In genomic region chrX:41302293-41302868, GRCh38 we compare ENCODE assay signal across 18 cellular contexts. TPM values are rescaled to one million over a fixed set of nuclear protein-coding genes. Genes with fewer than 3 reads are reported as not detected.
A peak's percentile ranks its signal among the peaks of the same experiment; 100 is the strongest.
DNase-seq lines count a peak whose midpoint lies in the region; ATAC-seq and TF ChIP-seq lines count a peak whose summit lies in the region.
"Had no signal": no experiment of that assay in that cellular context is flagged by ENCODE, and none has a peak within 500 bp of the region (broad histone marks: within the 10 kb centered on the region; RNA-seq: fewer than 3 reads in every experiment).

No MANE protein-coding gene starts in this region.

- H3K9me3 ChIP-seq in PC-9 (ENCODE audit: insufficient read depth, low read depth), result no peaks in the 10 kb centered on the region
- H3K9me3 ChIP-seq: BE2C had no signal

- CTCF ChIA-PET in PC-9 (lab: Charles Lee), result interaction anchor here (0.5 kb wide), 1 partner anchor 125 kb away, joined by 12 read pairs; no protein-coding TSS in a partner anchor

- no peak for TF ChIP-seq CTCF in CD14-positive monocyte (IDR thresholded peaks at IDR 0.05)
- no peak for TF ChIP-seq CTCF in GM20000 (IDR thresholded peaks at IDR 0.05; ENCODE audit: extremely low read depth, missing control alignments)
- no peak for TF ChIP-seq CTCF in PC-9 (conservative IDR thresholded peaks at IDR 0.05)

- H3K27me3 Mint-ChIP-seq in CD14-positive monocyte (ENCODE audit: low read depth in 3 of 3), result peaks cover 0 to 32% (median 1%) of the 10 kb centered on the region in 3 donors
- H3K27me3 Mint-ChIP-seq: activated naive CD4-positive, alpha-beta T cell treated with anti-CD3 and anti-CD28 coated beads, Interleukin-2, amount 50 U/mL, for 24 hours had no signal

- H3K4me3 Mint-ChIP-seq in CD14-positive monocyte, result peak overlapping the region in 1 of 2 donors; percentile 21
- H3K4me3 Mint-ChIP-seq: activated naive CD4-positive, alpha-beta T cell treated with anti-CD3 and anti-CD28 coated beads, Interleukin-2, amount 50 U/mL, for 24 hours; GM23338; neural crest cell had no signal

- in situ Hi-C loops in G401 (cut with HindIII; ENCODE audit: low sequenced_read_pairs), result no loop called here

- DNase-seq in CD14-positive monocyte (ENCODE audit: low spot score) (no peak), GM20000 (ENCODE audit: low spot score) (peak; percentile 16), PC-9 (peak; percentile 60 to 75), iris pigment epithelial cell (ENCODE audit: low read depth) (peak; percentile 20), NCI-H1930 (lab: John Stamatoyannopoulos, UW) (no peak), cerebellar cortex (ENCODE audit: low spot score) (no peak), G401 (ENCODE audit: low spot score) (no peak)
- DNase-seq: activated CD4-positive, CD25-positive, alpha-beta regulatory T cell; activated CD8-positive, alpha-beta memory T cell treated with anti-CD3 and anti-CD28 coated beads, Interleukin-2, amount 50 U/mL, for 48 hours; BE2C; Kasumi-1; stimulated activated naive CD4-positive, alpha-beta T cell treated with Interleukin-2 at 50 U/mL for 16 hours had no signal

- intact Hi-C loops in CD14-positive monocyte (cut with micrococcal nuclease), result no loop called here
- intact Hi-C loops in PC-9 (cut with micrococcal nuclease; ENCODE audit: unreplicated experiment), result no loop called here

- no peaks in the 10 kb centered on the region for H3K9me3 Mint-ChIP-seq in CD14-positive monocyte
- H3K9me3 Mint-ChIP-seq: activated naive CD4-positive, alpha-beta T cell treated with anti-CD3 and anti-CD28 coated beads, Interleukin-2, amount 50 U/mL, for 24 hours; GM23338 had no signal

- no peak overlapping the region; the same call in 1 of the 2 replicates for H3K4me2 ChIP-seq in PC-9
- H3K4me2 ChIP-seq: GM23338, hepatocyte had no signal

- no peaks in the 10 kb centered on the region for H3K79me2 ChIP-seq in PC-9 (ENCODE audit: low read depth)
- H3K79me2 ChIP-seq: hepatocyte had no signal

- H3K4me1 ChIP-seq in PC-9 (replicated peaks; ENCODE audit: insufficient read depth), result peaks cover 19% of the 10 kb centered on the region; the same call in 1 of the 2 replicates
- H3K4me1 ChIP-seq: BE2C had no signal

- no peaks in the 10 kb centered on the region for H3K36me3 Mint-ChIP-seq in CD14-positive monocyte
- H3K36me3 Mint-ChIP-seq: activated naive CD4-positive, alpha-beta T cell treated with anti-CD3 and anti-CD28 coated beads, Interleukin-2, amount 50 U/mL, for 24 hours had no signal

- no TSS peak for BruUV-seq in PC-9 (replicated peaks; lab: Mats Ljungman, UMichigan)

- POLR2A ChIA-PET in PC-9 (lab: Charles Lee; ENCODE audit: unreplicated experiment), result interaction anchor here (0.6 kb wide), 3 partner anchors 28 to 217 kb away, joined by 11 to 16 read pairs (median 16); partner anchors contain the start of gene USP9X

- H3F3A ChIP-seq in PC-9 (ENCODE audit: insufficient read depth, low read depth), result no peaks in the 10 kb centered on the region; the same call in 1 of the 2 replicates

- peak overlapping the region; percentile 64; the same call in 1 of the 2 replicates for H3K27ac ChIP-seq in PC-9
- H3K27ac ChIP-seq: cardiac muscle cell, hepatocyte had no signal

- no peak overlapping the region for H2AFZ ChIP-seq in PC-9
- H2AFZ ChIP-seq: GM23338, hepatocyte had no signal

- H4K20me1 ChIP-seq in PC-9 (ENCODE audit: insufficient read depth), result no peaks in the 10 kb centered on the region

- peak overlapping the region in 6 of 7 donors; percentile 7 to 90 (median 37) for H3K27ac Mint-ChIP-seq in CD14-positive monocyte
- H3K27ac Mint-ChIP-seq: activated naive CD4-positive, alpha-beta T cell treated with anti-CD3 and anti-CD28 coated beads, Interleukin-2, amount 50 U/mL, for 24 hours had no signal

- no peak overlapping the region for H3K4me3 ChIP-seq in PC-9
- H3K4me3 ChIP-seq: cardiac muscle cell, GM23338, hepatocyte had no signal

- H3K9me2 ChIP-seq in PC-9 (ENCODE audit: insufficient read depth), result no peaks in the 10 kb centered on the region

- H3K27me3 ChIP-seq in PC-9 (ENCODE audit: insufficient read depth, low read depth), result no peaks in the 10 kb centered on the region
- H3K27me3 ChIP-seq: BE2C, cardiac muscle cell, hepatocyte had no signal

- H3K4me1 Mint-ChIP-seq in CD14-positive monocyte, result peaks cover 49% of the 10 kb centered on the region
- H3K4me1 Mint-ChIP-seq: activated naive CD4-positive, alpha-beta T cell treated with anti-CD3 and anti-CD28 coated beads, Interleukin-2, amount 50 U/mL, for 24 hours had no signal

- H3K36me3 ChIP-seq in PC-9 (ENCODE audit: low read depth), result no peaks in the 10 kb centered on the region
- H3K36me3 ChIP-seq: BE2C, cardiac muscle cell had no signal

- no peak for ATAC-seq in HG03460 (IDR thresholded peaks at IDR 0.05; ENCODE audit: unreplicated experiment)
- ATAC-seq: GM23338 had no signal

RNA-seq across cellular contexts. Expression of gene DDX3X, which starts 31.6 kb away (rescaled TPM):
- polyA plus RNA-seq in CD14-positive monocyte, result 100 to 1,000 TPM; 200 to 280 TPM
- 130 and 158 TPM in 2 replicates for total RNA-seq in PC-9 (2021)
- total RNA-seq in G401 (2014; rRNA removed; shearing (Covaris generic)), result 98.1 and 156 TPM in 2 replicates

Comparison
In these comparisons a context has a peak if more than half of its experiments do, and no peak if none do; other contexts are left out.
1. DNase-seq: peak in GM20000 (single experiment), PC-9 (2 of 2) and iris pigment epithelial cell (single experiment); none in CD14-positive monocyte (single experiment), NCI-H1930 (0 of 2), cerebellar cortex (single experiment) and G401 (single experiment).